Comparison of ENCODE assay signal across 1 cellular context in genomic region chr6:72182337-72183246, GRCh38.
A peak's percentile ranks its signal among the peaks of the same experiment; 100 is the strongest.
TF ChIP-seq lines count a peak whose summit lies in the region.

No MANE protein-coding gene starts in this region.

TF ChIP-seq in WTC11, 78 proteins besides CTCF, POLR2A, EP300 and RAD21 (continued from another document and continues in another):
- no peak; the same call in 1 of the 2 replicates for TF ChIP-seq ZNF219 (CRISPR knock-in tag; IDR thresholded peaks at IDR 0.05; ENCODE audit: borderline replicate concordance)
- peak; percentile 77; the same call in 1 of the 2 replicates for TF ChIP-seq CREB1 (CRISPR knock-in tag; IDR thresholded peaks at IDR 0.05)
- 0 out of 2 replicates have a peak, but pooled peaks have one; percentile 49 for TF ChIP-seq NR2C2 (CRISPR knock-in tag; IDR thresholded peaks at IDR 0.05)
- TF ChIP-seq ZMAT4 (CRISPR knock-in tag; IDR thresholded peaks at IDR 0.05): no peak
- TF ChIP-seq, protein P1, sequence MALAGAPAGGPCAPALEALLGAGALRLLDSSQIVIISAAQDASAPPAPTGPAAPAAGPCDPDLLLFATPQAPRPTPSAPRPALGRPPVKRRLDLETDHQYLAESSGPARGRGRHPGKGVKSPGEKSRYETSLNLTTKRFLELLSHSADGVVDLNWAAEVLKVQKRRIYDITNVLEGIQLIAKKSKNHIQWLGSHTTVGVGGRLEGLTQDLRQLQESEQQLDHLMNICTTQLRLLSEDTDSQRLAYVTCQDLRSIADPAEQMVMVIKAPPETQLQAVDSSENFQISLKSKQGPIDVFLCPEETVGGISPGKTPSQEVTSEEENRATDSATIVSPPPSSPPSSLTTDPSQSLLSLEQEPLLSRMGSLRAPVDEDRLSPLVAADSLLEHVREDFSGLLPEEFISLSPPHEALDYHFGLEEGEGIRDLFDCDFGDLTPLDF (CRISPR knock-in tag; IDR thresholded peaks at IDR 0.05): 0 out of 2 replicates have a peak, but pooled peaks have one; percentile 82
- TF ChIP-seq, protein P2, sequence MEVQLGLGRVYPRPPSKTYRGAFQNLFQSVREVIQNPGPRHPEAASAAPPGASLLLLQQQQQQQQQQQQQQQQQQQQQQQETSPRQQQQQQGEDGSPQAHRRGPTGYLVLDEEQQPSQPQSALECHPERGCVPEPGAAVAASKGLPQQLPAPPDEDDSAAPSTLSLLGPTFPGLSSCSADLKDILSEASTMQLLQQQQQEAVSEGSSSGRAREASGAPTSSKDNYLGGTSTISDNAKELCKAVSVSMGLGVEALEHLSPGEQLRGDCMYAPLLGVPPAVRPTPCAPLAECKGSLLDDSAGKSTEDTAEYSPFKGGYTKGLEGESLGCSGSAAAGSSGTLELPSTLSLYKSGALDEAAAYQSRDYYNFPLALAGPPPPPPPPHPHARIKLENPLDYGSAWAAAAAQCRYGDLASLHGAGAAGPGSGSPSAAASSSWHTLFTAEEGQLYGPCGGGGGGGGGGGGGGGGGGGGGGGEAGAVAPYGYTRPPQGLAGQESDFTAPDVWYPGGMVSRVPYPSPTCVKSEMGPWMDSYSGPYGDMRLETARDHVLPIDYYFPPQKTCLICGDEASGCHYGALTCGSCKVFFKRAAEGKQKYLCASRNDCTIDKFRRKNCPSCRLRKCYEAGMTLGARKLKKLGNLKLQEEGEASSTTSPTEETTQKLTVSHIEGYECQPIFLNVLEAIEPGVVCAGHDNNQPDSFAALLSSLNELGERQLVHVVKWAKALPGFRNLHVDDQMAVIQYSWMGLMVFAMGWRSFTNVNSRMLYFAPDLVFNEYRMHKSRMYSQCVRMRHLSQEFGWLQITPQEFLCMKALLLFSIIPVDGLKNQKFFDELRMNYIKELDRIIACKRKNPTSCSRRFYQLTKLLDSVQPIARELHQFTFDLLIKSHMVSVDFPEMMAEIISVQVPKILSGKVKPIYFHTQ (CRISPR knock-in tag; IDR thresholded peaks at IDR 0.05): no peak
- TF ChIP-seq, protein P3, sequence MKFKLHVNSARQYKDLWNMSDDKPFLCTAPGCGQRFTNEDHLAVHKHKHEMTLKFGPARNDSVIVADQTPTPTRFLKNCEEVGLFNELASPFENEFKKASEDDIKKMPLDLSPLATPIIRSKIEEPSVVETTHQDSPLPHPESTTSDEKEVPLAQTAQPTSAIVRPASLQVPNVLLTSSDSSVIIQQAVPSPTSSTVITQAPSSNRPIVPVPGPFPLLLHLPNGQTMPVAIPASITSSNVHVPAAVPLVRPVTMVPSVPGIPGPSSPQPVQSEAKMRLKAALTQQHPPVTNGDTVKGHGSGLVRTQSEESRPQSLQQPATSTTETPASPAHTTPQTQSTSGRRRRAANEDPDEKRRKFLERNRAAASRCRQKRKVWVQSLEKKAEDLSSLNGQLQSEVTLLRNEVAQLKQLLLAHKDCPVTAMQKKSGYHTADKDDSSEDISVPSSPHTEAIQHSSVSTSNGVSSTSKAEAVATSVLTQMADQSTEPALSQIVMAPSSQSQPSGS (CRISPR knock-in tag; IDR thresholded peaks at IDR 0.05; ENCODE audit: borderline replicate concordance, low read depth): 0 out of 2 replicates have a peak, but pooled peaks have one; percentile 36
- peak; percentile 65; the same call in 1 of the 2 replicates for TF ChIP-seq SMAD3 (CRISPR knock-in tag; IDR thresholded peaks at IDR 0.05; ENCODE audit: borderline replicate concordance)
- TF ChIP-seq MLX (CRISPR knock-in tag; IDR thresholded peaks at IDR 0.05): 0 out of 2 replicates have a peak, but pooled peaks have one; percentile 28
- 0 out of 2 replicates have a peak, but pooled peaks have one; percentile 50 for TF ChIP-seq AFF4 (CRISPR knock-in tag; IDR thresholded peaks at IDR 0.05; ENCODE audit: borderline replicate concordance)
- TF ChIP-seq ZNF671 (CRISPR knock-in tag; IDR thresholded peaks at IDR 0.05): no peak
- TF ChIP-seq ZNF423 (CRISPR knock-in tag; IDR thresholded peaks at IDR 0.05): no peak
- no peak for TF ChIP-seq GTF2I (CRISPR knock-in tag; conservative IDR thresholded peaks at IDR 0.05)
- peak; percentile 91 for TF ChIP-seq JUN (CRISPR knock-in tag; IDR thresholded peaks at IDR 0.05)
- peak; percentile 81 for TF ChIP-seq TEAD1 (CRISPR knock-in tag; IDR thresholded peaks at IDR 0.05)
- TF ChIP-seq NFATC4 (CRISPR knock-in tag; IDR thresholded peaks at IDR 0.05): no peak
- TF ChIP-seq ZSCAN18 (CRISPR knock-in tag; IDR thresholded peaks at IDR 0.05): no peak
- no peak for TF ChIP-seq GABPB1 (CRISPR knock-in tag; IDR thresholded peaks at IDR 0.05)
- peak; percentile 75 for TF ChIP-seq E2F5 (CRISPR knock-in tag; IDR thresholded peaks at IDR 0.05)
- TF ChIP-seq SOX15 (CRISPR knock-in tag; IDR thresholded peaks at IDR 0.05): no peak
- no peak for TF ChIP-seq ZNF416 (CRISPR knock-in tag; IDR thresholded peaks at IDR 0.05)
- no peak for TF ChIP-seq PRRX2 (CRISPR knock-in tag; IDR thresholded peaks at IDR 0.05)
- TF ChIP-seq, protein P4, sequence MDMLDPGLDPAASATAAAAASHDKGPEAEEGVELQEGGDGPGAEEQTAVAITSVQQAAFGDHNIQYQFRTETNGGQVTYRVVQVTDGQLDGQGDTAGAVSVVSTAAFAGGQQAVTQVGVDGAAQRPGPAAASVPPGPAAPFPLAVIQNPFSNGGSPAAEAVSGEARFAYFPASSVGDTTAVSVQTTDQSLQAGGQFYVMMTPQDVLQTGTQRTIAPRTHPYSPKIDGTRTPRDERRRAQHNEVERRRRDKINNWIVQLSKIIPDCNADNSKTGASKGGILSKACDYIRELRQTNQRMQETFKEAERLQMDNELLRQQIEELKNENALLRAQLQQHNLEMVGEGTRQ (CRISPR knock-in tag; IDR thresholded peaks at IDR 0.05): no peak
- no peak for TF ChIP-seq ZNF396 (CRISPR knock-in tag; IDR thresholded peaks at IDR 0.05; ENCODE audit: borderline replicate concordance)
- TF ChIP-seq, protein P5, sequence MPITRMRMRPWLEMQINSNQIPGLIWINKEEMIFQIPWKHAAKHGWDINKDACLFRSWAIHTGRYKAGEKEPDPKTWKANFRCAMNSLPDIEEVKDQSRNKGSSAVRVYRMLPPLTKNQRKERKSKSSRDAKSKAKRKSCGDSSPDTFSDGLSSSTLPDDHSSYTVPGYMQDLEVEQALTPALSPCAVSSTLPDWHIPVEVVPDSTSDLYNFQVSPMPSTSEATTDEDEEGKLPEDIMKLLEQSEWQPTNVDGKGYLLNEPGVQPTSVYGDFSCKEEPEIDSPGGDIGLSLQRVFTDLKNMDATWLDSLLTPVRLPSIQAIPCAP (CRISPR knock-in tag; IDR thresholded peaks at IDR 0.05): no peak
- 0 out of 2 replicates have a peak, but pooled peaks have one; percentile 46 for TF ChIP-seq KAT7 (CRISPR knock-in tag; IDR thresholded peaks at IDR 0.05; ENCODE audit: borderline replicate concordance)
- TF ChIP-seq ZNF425 (CRISPR knock-in tag; conservative IDR thresholded peaks at IDR 0.05): no peak
- TF ChIP-seq ZNF138 (CRISPR knock-in tag; conservative IDR thresholded peaks at IDR 0.05): peak; percentile 52; the same call in 1 of the 2 replicates
- peak; percentile 53; the same call in 1 of the 2 replicates for TF ChIP-seq FOXK1 (CRISPR knock-in tag; IDR thresholded peaks at IDR 0.05)
- TF ChIP-seq, protein P6, sequence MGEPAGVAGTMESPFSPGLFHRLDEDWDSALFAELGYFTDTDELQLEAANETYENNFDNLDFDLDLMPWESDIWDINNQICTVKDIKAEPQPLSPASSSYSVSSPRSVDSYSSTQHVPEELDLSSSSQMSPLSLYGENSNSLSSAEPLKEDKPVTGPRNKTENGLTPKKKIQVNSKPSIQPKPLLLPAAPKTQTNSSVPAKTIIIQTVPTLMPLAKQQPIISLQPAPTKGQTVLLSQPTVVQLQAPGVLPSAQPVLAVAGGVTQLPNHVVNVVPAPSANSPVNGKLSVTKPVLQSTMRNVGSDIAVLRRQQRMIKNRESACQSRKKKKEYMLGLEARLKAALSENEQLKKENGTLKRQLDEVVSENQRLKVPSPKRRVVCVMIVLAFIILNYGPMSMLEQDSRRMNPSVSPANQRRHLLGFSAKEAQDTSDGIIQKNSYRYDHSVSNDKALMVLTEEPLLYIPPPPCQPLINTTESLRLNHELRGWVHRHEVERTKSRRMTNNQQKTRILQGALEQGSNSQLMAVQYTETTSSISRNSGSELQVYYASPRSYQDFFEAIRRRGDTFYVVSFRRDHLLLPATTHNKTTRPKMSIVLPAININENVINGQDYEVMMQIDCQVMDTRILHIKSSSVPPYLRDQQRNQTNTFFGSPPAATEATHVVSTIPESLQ (CRISPR knock-in tag; IDR thresholded peaks at IDR 0.05): no peak
- no peak for TF ChIP-seq MXD4 (CRISPR knock-in tag; IDR thresholded peaks at IDR 0.05; ENCODE audit: borderline replicate concordance)
- TF ChIP-seq FOXJ3 (CRISPR knock-in tag; IDR thresholded peaks at IDR 0.05; ENCODE audit: borderline replicate concordance): no peak
